Comparison of ENCODE assay signal across 36 cellular contexts in genomic region chr1:90798883-90799282, GRCh38.
"Had no signal": no experiment of that assay in that cellular context is flagged by ENCODE, and none has a peak within 500 bp of the region (broad histone marks: within the 10 kb centered on the region; RNA-seq: fewer than 3 reads in every experiment).

No MANE protein-coding gene starts in this region.

- H3K9me3 ChIP-seq: adrenal gland, body of pancreas, breast epithelium had no signal

- H3K4me3 ChIP-seq: adrenal gland, body of pancreas, breast epithelium had no signal

- H3K4me1 Mint-ChIP-seq: activated B cell treated with CpG ODN at 0.5 μM for 24 hours; activated CD4-positive, alpha-beta T cell treated with anti-CD3 and anti-CD28 coated beads, Interleukin-2, amount 10 ng/mL, durations not matched to agents 24 days and 14 days; activated T-helper 17 cell treated with anti-CD3 and anti-CD28 coated beads, Interleukin-2, amount 50 U/mL, for 72 hours had no signal

- H3K27ac ChIP-seq: adrenal gland, body of pancreas, brain microvascular endothelial cell, breast epithelium, VCaP had no signal

- FAIRE-seq: astrocyte, TTC549 had no signal

- DNase-seq: activated B cell treated with CpG ODN at 0.5 μM for 24 hours; activated CD4-positive, alpha-beta memory T cell treated with anti-CD3 and anti-CD28 coated beads for 36 hours; activated CD4-positive, alpha-beta T cell treated with anti-CD3 and anti-CD28 coated beads for 4 hours; activated CD4-positive, alpha-beta T cell treated with anti-CD3 and anti-CD28 coated beads, Interleukin-2, amount 10 ng/mL, durations not matched to agents 24 days and 14 days; activated CD4-positive, alpha-beta T cell treated with anti-CD3 and anti-CD28 coated beads, Interleukin-2, amount 50 U/mL, for 1 hour; activated CD4-positive, alpha-beta T cell treated with anti-CD3 and anti-CD28 coated beads, Interleukin-2, amount 50 U/mL, for 4 hours; activated CD4-positive, CD25-positive, alpha-beta regulatory T cell treated with anti-CD3 and anti-CD28 coated beads, Interleukin-2, amount 50 U/mL, for 72 hours; activated CD8-positive, alpha-beta memory T cell treated with anti-CD3 and anti-CD28 coated beads, Interleukin-2, amount 50 U/mL, for 4 hours; activated CD8-positive, alpha-beta T cell treated with anti-CD3 and anti-CD28 coated beads for 36 hours; activated effector memory CD4-positive, alpha-beta T cell treated with anti-CD3 and anti-CD28 coated beads, Interleukin-2, amount 50 U/mL, for 16 hours; activated gamma-delta T cell treated with Interleukin-2 at 50 U/mL for 16 hours; activated naive CD4-positive, alpha-beta T cell; activated naive CD4-positive, alpha-beta T cell treated with anti-CD3 and anti-CD28 coated beads for 36 hours; activated naive CD4-positive, alpha-beta T cell treated with anti-CD3 and anti-CD28 coated beads, Interleukin-2, amount 50 U/mL, for 16 hours; activated naive CD8-positive, alpha-beta T cell treated with anti-CD3 and anti-CD28 coated beads for 36 hours; activated T-cell treated with anti-CD3 and anti-CD28 coated beads for 4 hours; activated T-cell treated with anti-CD3 and anti-CD28 coated beads, Interleukin-2, amount 50 U/mL, for 1 hour; activated T-cell treated with anti-CD3 and anti-CD28 coated beads, Interleukin-2, amount 50 U/mL, for 4 hours; activated T-cell treated with anti-CD3 and anti-CD28 coated beads, Interleukin-2, amount 50 U/mL, for 72 hours; adrenal gland; amniotic stem cell; aorta; body of pancreas; brain microvascular endothelial cell; central memory CD4-positive, alpha-beta T cell; T-helper 2 cell; T-helper 9 cell had no signal

- H3K36me3 Mint-ChIP-seq: activated CD4-positive, alpha-beta memory T cell treated with anti-CD3 and anti-CD28 coated beads for 36 hours; activated naive CD4-positive, alpha-beta T cell treated with anti-CD3 and anti-CD28 coated beads, Interleukin-2, amount 50 U/mL, for 72 hours; activated naive CD8-positive, alpha-beta T cell treated with anti-CD3 and anti-CD28 coated beads for 36 hours had no signal

- H3K4me3 Mint-ChIP-seq: activated B cell treated with CpG ODN at 0.5 μM for 24 hours; activated CD4-positive, alpha-beta memory T cell treated with anti-CD3 and anti-CD28 coated beads for 36 hours; activated CD4-positive, alpha-beta T cell treated with anti-CD3 and anti-CD28 coated beads, Interleukin-2, amount 10 ng/mL, durations not matched to agents 24 days and 14 days; activated CD8-positive, alpha-beta T cell treated with anti-CD3 and anti-CD28 coated beads for 36 hours; activated naive CD4-positive, alpha-beta T cell treated with anti-CD3 and anti-CD28 coated beads for 36 hours; activated naive CD8-positive, alpha-beta T cell treated with anti-CD3 and anti-CD28 coated beads for 36 hours; activated T-cell treated with anti-CD3 and anti-CD28 coated beads, Interleukin-2, amount 50 U/mL, for 4 hours; activated T-cell treated with anti-CD3 and anti-CD28 coated beads, Interleukin-2, amount 50 U/mL, for 72 hours; activated T-helper 1 cell treated with anti-CD3 and anti-CD28 coated beads, Interleukin-12 subunit alpha, Interleukin-12 subunit beta, Interleukin-2, Interleukin-4 antibody, amounts not matched to agents 30 ng/mL and 10 ng/mL and 1 ng/mL, durations not matched to agents 14 hours and 24 hours and 36 hours; activated T-helper 17 cell treated with anti-CD3 and anti-CD28 coated beads, Interleukin-2, amount 50 U/mL, for 72 hours; T-helper 1 cell treated with Interleukin-12 subunit alpha and Interleukin-12 subunit beta and Interleukin-4 antibody, amounts not matched to agents 30 μg/mL and 1 μg/mL, for 36 hours; T-helper 2 cell treated with Interferon-gamma antibody and Interleukin-4, amounts not matched to agents 5 μg/mL and 100 μg/mL, for 36 hours had no signal

- H3K4me1 ChIP-seq: adrenal gland, body of pancreas, breast epithelium had no signal

- H3K27me3 ChIP-seq: adrenal gland, body of pancreas, brain microvascular endothelial cell, breast epithelium had no signal

- ATAC-seq: activated CD8-positive, alpha-beta T cell treated with anti-CD3 and anti-CD28 coated beads for 36 hours; activated naive CD4-positive, alpha-beta T cell treated with anti-CD3 and anti-CD28 coated beads, Interleukin-2, amount 50 U/mL, for 72 hours; activated T-cell treated with anti-CD3 and anti-CD28 coated beads, Interleukin-2, amount 50 U/mL, for 4 hours; activated T-cell treated with anti-CD3 and anti-CD28 coated beads, Interleukin-2, amount 50 U/mL, for 72 hours; activated T-helper 17 cell treated with anti-CD3 and anti-CD28 coated beads, Interleukin-2, amount 50 U/mL, for 72 hours; body of pancreas had no signal

- H3K36me3 ChIP-seq: adrenal gland, brain microvascular endothelial cell, breast epithelium had no signal

- H3K27ac Mint-ChIP-seq: activated B cell treated with CpG ODN at 0.5 μM for 24 hours; activated CD4-positive, alpha-beta memory T cell treated with anti-CD3 and anti-CD28 coated beads for 36 hours; activated CD4-positive, alpha-beta T cell treated with anti-CD3 and anti-CD28 coated beads, Interleukin-2, amount 10 ng/mL, durations not matched to agents 24 days and 14 days; activated CD8-positive, alpha-beta T cell treated with anti-CD3 and anti-CD28 coated beads for 36 hours; activated naive CD4-positive, alpha-beta T cell treated with anti-CD3 and anti-CD28 coated beads for 36 hours; activated naive CD4-positive, alpha-beta T cell treated with anti-CD3 and anti-CD28 coated beads, Interleukin-2, amount 50 U/mL, for 72 hours; activated naive CD8-positive, alpha-beta T cell treated with anti-CD3 and anti-CD28 coated beads for 36 hours; activated T-cell treated with anti-CD3 and anti-CD28 coated beads, Interleukin-2, amount 50 U/mL, for 72 hours; activated T-helper 1 cell treated with anti-CD3 and anti-CD28 coated beads, Interleukin-12 subunit alpha, Interleukin-12 subunit beta, Interleukin-2, Interleukin-4 antibody, amounts not matched to agents 30 ng/mL and 10 ng/mL and 1 ng/mL, durations not matched to agents 14 hours and 24 hours and 36 hours; activated T-helper 17 cell treated with anti-CD3 and anti-CD28 coated beads, Interleukin-2, amount 50 U/mL, for 72 hours; T-helper 1 cell treated with Interleukin-12 subunit alpha and Interleukin-12 subunit beta and Interleukin-4 antibody, amounts not matched to agents 30 μg/mL and 1 μg/mL, for 36 hours; T-helper 2 cell treated with Interferon-gamma antibody and Interleukin-4, amounts not matched to agents 5 μg/mL and 100 μg/mL, for 36 hours had no signal

- H3K9me3 Mint-ChIP-seq: activated CD4-positive, alpha-beta memory T cell treated with anti-CD3 and anti-CD28 coated beads for 36 hours; activated CD4-positive, alpha-beta T cell treated with anti-CD3 and anti-CD28 coated beads, Interleukin-2, amount 10 ng/mL, durations not matched to agents 24 days and 14 days; activated CD8-positive, alpha-beta T cell treated with anti-CD3 and anti-CD28 coated beads for 36 hours; activated naive CD4-positive, alpha-beta T cell treated with anti-CD3 and anti-CD28 coated beads for 36 hours; activated naive CD4-positive, alpha-beta T cell treated with anti-CD3 and anti-CD28 coated beads, Interleukin-2, amount 50 U/mL, for 72 hours; activated naive CD8-positive, alpha-beta T cell treated with anti-CD3 and anti-CD28 coated beads for 36 hours; activated T-cell treated with anti-CD3 and anti-CD28 coated beads, Interleukin-2, amount 50 U/mL, for 4 hours; activated T-cell treated with anti-CD3 and anti-CD28 coated beads, Interleukin-2, amount 50 U/mL, for 72 hours; activated T-helper 1 cell treated with anti-CD3 and anti-CD28 coated beads, Interleukin-12 subunit alpha, Interleukin-12 subunit beta, Interleukin-2, Interleukin-4 antibody, amounts not matched to agents 30 ng/mL and 10 ng/mL and 1 ng/mL, durations not matched to agents 14 hours and 24 hours and 36 hours; activated T-helper 17 cell treated with anti-CD3 and anti-CD28 coated beads, Interleukin-2, amount 50 U/mL, for 72 hours; T-helper 1 cell treated with Interleukin-12 subunit alpha and Interleukin-12 subunit beta and Interleukin-4 antibody, amounts not matched to agents 30 μg/mL and 1 μg/mL, for 36 hours; T-helper 2 cell treated with Interferon-gamma antibody and Interleukin-4, amounts not matched to agents 5 μg/mL and 100 μg/mL, for 36 hours had no signal
